In genomic region chr21:42350271-42350885, GRCh38 we compare ENCODE assay signal across 31 cellular contexts. TPM values are rescaled to one million over a fixed set of nuclear protein-coding genes. Genes with fewer than 3 reads are reported as not detected.
A peak's percentile ranks its signal among the peaks of the same experiment; 100 is the strongest.
DNase-seq lines count a peak whose midpoint lies in the region; ATAC-seq and TF ChIP-seq lines count a peak whose summit lies in the region.
"Had no signal": no experiment of that assay in that cellular context is flagged by ENCODE, and none has a peak within 500 bp of the region (broad histone marks: within the 10 kb centered on the region; RNA-seq: fewer than 3 reads in every experiment).

No MANE protein-coding gene starts in this region.

- H3K4me3 ChIP-seq in coronary artery (no peak overlapping the region), upper lobe of right lung (no peak overlapping the region)
- H3K4me3 ChIP-seq: esophagus muscularis mucosa, skin epidermis, thoracic aorta, vagina had no signal

- no peak overlapping the region for H3K4me3 Mint-ChIP-seq in osteocyte (ENCODE audit: unreplicated experiment)
- H3K4me3 Mint-ChIP-seq: brain; CD8-positive, alpha-beta memory T cell had no signal

- peak; percentile 36 for DNase-seq in activated effector memory CD4-positive, alpha-beta T cell treated with anti-CD3 and anti-CD28 coated beads, Interleukin-2, amount 50 U/mL, for 16 hours
- DNase-seq in activated effector memory CD4-positive, alpha-beta T cell treated with Interleukin-2 at 50 U/mL for 16 hours: no peak
- peak; percentile 38 for DNase-seq in coronary artery (ENCODE audit: low spot score)
- DNase-seq in osteocyte (ENCODE audit: extremely low spot score, unreplicated experiment): peak; percentile 51
- peak; percentile 47 for DNase-seq in upper lobe of right lung
- no peak for DNase-seq in amniotic stem cell (lab: John Stamatoyannopoulos, UW)
- DNase-seq in superior temporal gyrus (ENCODE audit: extremely low spot score): no peak
- DNase-seq: ACHN; activated CD4-positive, alpha-beta T cell treated with anti-CD3 and anti-CD28 coated beads for 48 hours; activated naive CD4-positive, alpha-beta T cell treated with Interleukin-2 at 50 U/mL for 16 hours; BE2C; CD8-positive, alpha-beta memory T cell; DMS53; foreskin fibroblast; midbrain; naive thymus-derived CD8-positive, alpha-beta T cell; NCI-H1436 treated with DMSO at 0.1 percent for 48 hours; SHP77; stimulated activated naive CD4-positive, alpha-beta T cell treated with Interleukin-2 at 50 U/mL for 16 hours had no signal

- H3K9me3 Mint-ChIP-seq in osteocyte (ENCODE audit: unreplicated experiment): peaks cover 9% of the 10 kb centered on the region

- TF ChIP-seq CTCF in coronary artery (IDR thresholded peaks at IDR 0.05): no peak
- TF ChIP-seq CTCF in osteocyte (IDR thresholded peaks at IDR 0.05): no peak
- no peak for TF ChIP-seq CTCF in upper lobe of right lung (IDR thresholded peaks at IDR 0.05)

- intact Hi-C loops in upper lobe of right lung (cut with DNase I): no loop called here

- no peaks in the 10 kb centered on the region for H3K9me3 ChIP-seq in upper lobe of right lung
- H3K9me3 ChIP-seq: BE2C, vagina had no signal

- no peak for ATAC-seq in upper lobe of right lung
- ATAC-seq in HG03469 (IDR thresholded peaks at IDR 0.05; ENCODE audit: unreplicated experiment): no peak
- ATAC-seq: HCT116; naive thymus-derived CD8-positive, alpha-beta T cell had no signal

- no peaks in the 10 kb centered on the region for H3K4me1 ChIP-seq in upper lobe of right lung
- H3K4me1 ChIP-seq: BE2C, esophagus muscularis mucosa, vagina had no signal

- H3K27ac Mint-ChIP-seq in osteocyte (ENCODE audit: unreplicated experiment): no peak overlapping the region
- H3K27ac Mint-ChIP-seq: brain, IgD-negative memory B cell had no signal

- no peaks in the 10 kb centered on the region for H3K4me1 Mint-ChIP-seq in osteocyte (ENCODE audit: unreplicated experiment)
- H3K4me1 Mint-ChIP-seq: CD8-positive, alpha-beta memory T cell had no signal

- no peak overlapping the region for H3K27ac ChIP-seq in coronary artery
- H3K27ac ChIP-seq in upper lobe of right lung: no peak overlapping the region
- H3K27ac ChIP-seq: esophagus muscularis mucosa, skin epidermis, thoracic aorta, vagina had no signal

- H3K36me3 ChIP-seq in upper lobe of right lung: no peaks in the 10 kb centered on the region
- H3K36me3 ChIP-seq: BE2C, esophagus muscularis mucosa, thoracic aorta, vagina had no signal

- peaks cover 2% of the 10 kb centered on the region for H3K36me3 Mint-ChIP-seq in osteocyte (ENCODE audit: unreplicated experiment)
- H3K36me3 Mint-ChIP-seq: brain had no signal

- no peaks in the 10 kb centered on the region for H3K27me3 ChIP-seq in upper lobe of right lung
- H3K27me3 ChIP-seq: BE2C, vagina had no signal

- H3K27me3 Mint-ChIP-seq in osteocyte (ENCODE audit: unreplicated experiment): peaks cover 13% of the 10 kb centered on the region
- H3K27me3 Mint-ChIP-seq: naive thymus-derived CD8-positive, alpha-beta T cell had no signal

RNA-seq across cellular contexts. Expression of gene TFF2, which starts 0.4 kb away (rescaled TPM):
- not detected in 2 replicates for total RNA-seq in osteocyte
- total RNA-seq in upper lobe of right lung: not detected
- total RNA-seq: CD8-positive, alpha-beta memory T cell; dermis microvascular lymphatic vessel endothelial cell; esophagus muscularis mucosa; liver; naive thymus-derived CD8-positive, alpha-beta T cell; omental fat pad; T-helper 2 cell treated with Interferon-gamma antibody and Interleukin-4, amounts not matched to agents 100 ng/mL and 5 ng/mL, for 36 hours; vagina had no signal

RNA-seq across cellular contexts. Expression of gene TFF1, which starts 16.0 kb away (rescaled TPM):
- total RNA-seq in osteocyte (not detected in 2 replicates), upper lobe of right lung (not detected)
- total RNA-seq: CD8-positive, alpha-beta memory T cell; dermis microvascular lymphatic vessel endothelial cell; esophagus muscularis mucosa; liver; naive thymus-derived CD8-positive, alpha-beta T cell; omental fat pad; T-helper 2 cell treated with Interferon-gamma antibody and Interleukin-4, amounts not matched to agents 100 ng/mL and 5 ng/mL, for 36 hours; vagina had no signal

RNA-seq across cellular contexts. Expression of gene TFF3, which starts 35.2 kb away (rescaled TPM):
- 46.1 and 50.3 TPM in 2 replicates for total RNA-seq in osteocyte
- 19.6 TPM for total RNA-seq in upper lobe of right lung
- total RNA-seq: CD8-positive, alpha-beta memory T cell; naive thymus-derived CD8-positive, alpha-beta T cell; T-helper 2 cell treated with Interferon-gamma antibody and Interleukin-4, amounts not matched to agents 100 ng/mL and 5 ng/mL, for 36 hours had no signal

RNA-seq across cellular contexts. Expression of gene TMPRSS3, which starts 45.5 kb away (rescaled TPM):
- total RNA-seq in osteocyte (not detected in 2 replicates), upper lobe of right lung (4.1 TPM)
- total RNA-seq: esophagus muscularis mucosa, thoracic aorta had no signal

RNA-seq across cellular contexts. Expression of gene UBASH3A, which starts 53.3 kb away (rescaled TPM):
- not detected in 2 replicates for total RNA-seq in osteocyte
- 1.5 TPM for total RNA-seq in upper lobe of right lung
- total RNA-seq: dermis microvascular lymphatic vessel endothelial cell had no signal

Comparison
In these comparisons a context has a peak if more than half of its experiments do, and no peak if none do; other contexts are left out.
1. DNase-seq: peak in activated effector memory CD4-positive, alpha-beta T cell treated with anti-CD3 and anti-CD28 coated beads, Interleukin-2, amount 50 U/mL, for 16 hours (single experiment), coronary artery (single experiment), osteocyte (single experiment) and upper lobe of right lung (single experiment); none in activated effector memory CD4-positive, alpha-beta T cell treated with Interleukin-2 at 50 U/mL for 16 hours (single experiment), amniotic stem cell (single experiment) and superior temporal gyrus (single experiment).